ENCODE assay signal across 8 cellular contexts in the genomic region with DNA sequence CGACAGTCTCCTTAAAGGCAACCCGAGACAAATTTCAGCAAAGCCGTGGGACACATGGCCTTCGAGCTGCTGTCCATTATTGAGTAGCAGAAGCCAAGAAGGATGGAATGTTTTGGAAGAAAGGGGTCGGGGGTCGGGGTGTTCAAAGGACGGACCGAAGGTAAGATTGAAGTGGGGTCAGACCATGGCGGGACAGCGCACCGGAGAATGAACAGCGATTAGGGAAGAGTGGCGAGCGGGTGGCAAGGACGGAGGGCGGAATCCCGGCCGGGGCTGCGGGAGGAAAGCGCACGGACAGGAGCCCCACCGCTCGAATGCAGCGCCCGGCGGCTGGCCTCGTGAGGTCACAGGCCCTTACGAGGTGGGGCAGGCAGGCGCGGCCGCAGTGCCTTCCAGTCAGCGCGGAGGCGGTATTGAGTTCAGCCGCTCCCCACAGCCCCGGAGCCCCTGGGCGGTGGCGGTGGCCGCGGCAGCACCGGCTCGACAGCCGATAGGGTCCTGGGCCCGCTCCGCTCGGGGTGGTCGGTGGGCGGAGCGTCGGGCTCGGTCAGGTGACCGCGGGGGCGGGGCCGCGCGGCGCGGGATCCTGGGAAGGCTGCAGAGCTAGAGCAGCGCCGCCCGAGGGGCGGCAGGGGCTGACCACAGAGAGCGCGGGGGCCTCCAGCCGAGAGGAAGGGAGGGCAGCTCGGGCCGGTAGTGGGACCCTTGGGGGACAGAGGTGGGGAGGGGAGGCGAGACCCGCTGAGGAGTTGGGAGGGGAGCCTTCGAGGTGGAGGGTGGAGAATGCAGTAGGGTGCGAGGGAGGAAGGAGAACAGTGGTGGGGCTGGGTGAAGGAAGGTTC. TPM values are rescaled to one million over a fixed set of nuclear protein-coding genes. Genes with fewer than 3 reads are reported as not detected.
DNase-seq lines count a peak whose midpoint lies in the region; ATAC-seq, FAIRE-seq and TF ChIP-seq lines count a peak whose summit lies in the region.

A gene with protein sequence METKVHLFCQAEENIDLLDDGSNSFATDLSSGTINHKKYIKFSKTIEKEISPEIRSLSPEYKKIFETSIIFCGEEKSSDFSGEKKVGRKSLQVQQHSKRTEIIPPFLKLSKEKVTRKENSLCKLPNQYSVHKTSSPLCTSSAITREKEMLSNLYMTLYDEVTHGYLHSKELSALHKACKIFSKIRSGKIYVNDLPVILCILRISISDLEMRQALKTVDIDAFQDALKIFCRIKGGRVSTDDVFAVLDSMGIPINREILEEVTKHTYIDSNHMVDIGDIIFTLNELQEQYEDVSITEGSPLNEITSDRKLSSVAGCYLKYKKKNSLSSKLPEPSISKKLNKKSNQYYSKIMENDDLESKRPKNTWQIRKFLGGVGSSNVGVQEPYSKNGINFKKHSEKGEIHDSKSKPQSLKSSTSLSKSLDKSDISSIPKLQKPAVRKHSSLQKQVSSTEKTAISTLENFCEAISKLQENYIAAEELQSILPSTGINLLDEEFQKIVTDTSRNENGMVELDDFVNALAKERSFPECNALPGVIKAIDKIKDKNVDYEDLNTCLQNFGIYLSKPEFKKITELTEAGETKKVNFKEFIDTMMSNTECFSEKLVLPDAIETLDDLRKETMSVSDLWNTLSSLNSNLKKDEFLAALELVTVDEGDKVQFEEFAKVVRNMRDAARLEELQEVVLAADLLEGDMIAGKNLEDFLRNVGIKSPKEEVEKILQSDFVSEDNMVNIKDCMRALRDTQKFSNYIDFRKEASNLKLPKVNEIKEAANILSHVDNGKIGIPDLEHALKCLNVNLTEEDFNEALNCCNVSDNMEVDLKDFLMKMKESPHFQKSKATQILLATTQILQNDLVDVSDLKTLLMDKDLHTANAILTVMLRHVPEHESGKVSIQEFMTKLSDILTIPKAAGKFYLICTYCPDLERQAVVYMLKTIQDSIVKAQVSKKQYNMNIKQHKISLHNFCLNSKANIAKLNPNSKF (plus strand): TSS at position 574 of the 842 bp plus-strand sequence. CDS start 4,399 bp downstream, outside the sequence.

- peak within 1 kb of the TSS; percentile 88 for H3K9ac ChIP-seq in astrocyte (ENCODE audit: low read length)

- no peak for FAIRE-seq in astrocyte (lab: Jason Lieb, UNC)

- peaks cover 15% of the 10 kb centered on the region for H3K9me3 Mint-ChIP-seq in astrocyte (ENCODE audit: unreplicated experiment)

- no peaks in the 10 kb centered on the region for H3K9me3 ChIP-seq in astrocyte (ENCODE audit: insufficient read depth, low read depth, low read length)

- no peaks in the 10 kb centered on the region for H4K20me1 ChIP-seq in astrocyte (ENCODE audit: insufficient read depth, low read length)

- no peak for TF ChIP-seq CTCF in astrocyte (IDR thresholded peaks at IDR 0.05; ENCODE audit: insufficient read depth, low read depth, low read length)
- no peak for TF ChIP-seq CTCF in retinal pigment epithelial cell (conservative IDR thresholded peaks at IDR 0.05; ENCODE audit: low read depth, low read length)

- ATAC-seq in GM18498 (IDR thresholded peaks at IDR 0.05; ENCODE audit: unreplicated experiment) = peak; percentile 86
- peak; percentile 81 for ATAC-seq in HG02870 (IDR thresholded peaks at IDR 0.05; ENCODE audit: unreplicated experiment)

- H3K4me1 Mint-ChIP-seq in astrocyte (ENCODE audit: low read depth, unreplicated experiment) = no peaks in the 10 kb centered on the region

- peaks cover 4% of the 10 kb centered on the region for H3K36me3 Mint-ChIP-seq in astrocyte (ENCODE audit: low read depth, unreplicated experiment)

- H3K4me3 ChIP-seq in astrocyte (ENCODE audit: insufficient read depth, low read depth, low read length) (peak within 1 kb of the TSS; percentile 72), retinal pigment epithelial cell (ENCODE audit: low read length) (peak within 1 kb of the TSS; percentile 61)

- H3K4me2 ChIP-seq in astrocyte (ENCODE audit: low read length) = peak within 1 kb of the TSS; percentile 99

- H3K27me3 Mint-ChIP-seq in astrocyte (ENCODE audit: low read depth, unreplicated experiment) = no peaks in the 10 kb centered on the region

- DNase-seq in NCI-H146 (lab: John Stamatoyannopoulos, UW) (peak; percentile 95), T-helper 22 cell (ENCODE audit: low read depth) (peak; percentile 64), astrocyte (ENCODE audit: low read depth) (peak; percentile 65), hypothalamus (lab: John Stamatoyannopoulos, UW) (peak in 47 of 51 donors; percentile 5 to 72 (median 39)), retinal pigment epithelial cell (ENCODE audit: low read depth) (peak; percentile 48), NCI-H226 (no peak)

- peak within 1 kb of the TSS; percentile 87 for H3K27ac Mint-ChIP-seq in astrocyte (ENCODE audit: unreplicated experiment)

- H3K79me2 ChIP-seq in astrocyte (ENCODE audit: insufficient read depth, low read length) = no peaks in the 10 kb centered on the region

- H3K27me3 ChIP-seq in astrocyte (ENCODE audit: insufficient read depth, low read length) = no peaks in the 10 kb centered on the region

- H3K4me1 ChIP-seq in astrocyte (ENCODE audit: insufficient read depth, low read length) = peaks cover 7% of the 10 kb centered on the region

- no peaks in the 10 kb centered on the region for H3K36me3 ChIP-seq in astrocyte (ENCODE audit: insufficient read depth, low read length)

- H3K27ac ChIP-seq in astrocyte (ENCODE audit: low read depth, low read length) = peak within 1 kb of the TSS; percentile 63

- H2AFZ ChIP-seq in astrocyte (ENCODE audit: low read depth, low read length) = peak within 1 kb of the TSS; percentile 90

- peak within 1 kb of the TSS; percentile 87 for H3K4me3 Mint-ChIP-seq in astrocyte (ENCODE audit: unreplicated experiment)

RNA-seq across cellular contexts. Expression of the gene that starts here (rescaled TPM):
- total RNA-seq in astrocyte = 0.66 and 1.4 TPM in 2 replicates
